In genomic region chr11:67316882-67317364, GRCh38 we compare ENCODE assay signal across 8 cellular contexts. TPM values are rescaled to one million over a fixed set of nuclear protein-coding genes. Genes with fewer than 3 reads are reported as not detected.
DNase-seq lines count a peak whose midpoint lies in the region; ATAC-seq and TF ChIP-seq lines count a peak whose summit lies in the region.

No MANE protein-coding gene starts in this region.

- no peaks in the 10 kb centered on the region for H3K27me3 Mint-ChIP-seq in CD8-positive, alpha-beta T cell (ENCODE audit: low read depth)

- no peaks in the 10 kb centered on the region for H3K9me3 ChIP-seq in CD8-positive, alpha-beta T cell (ENCODE audit: low read length)
- H3K9me3 ChIP-seq in colonic mucosa (no peaks in the 10 kb centered on the region), mesodermal cell (ENCODE audit: control insufficient read depth, low read length) (no peaks in the 10 kb centered on the region)

- peak overlapping the region; percentile 68 for H3K4me3 ChIP-seq in CD8-positive, alpha-beta T cell (ENCODE audit: low read depth, low read length)
- H3K4me3 ChIP-seq in colonic mucosa (peak overlapping the region; percentile 95), mesodermal cell (ENCODE audit: extremely low read depth, insufficient read depth, low read length, poor library complexity, severe bottlenecking) (peak overlapping the region; percentile 67)

- H3K27ac ChIP-seq in CD8-positive, alpha-beta T cell (ENCODE audit: low read depth, low read length), result peak overlapping the region; percentile 63
- H3K27ac ChIP-seq in colonic mucosa, result peak overlapping the region; percentile 78
- H3K27ac ChIP-seq in mesodermal cell (ENCODE audit: low read depth, low read length, severe bottlenecking), result peak overlapping the region; percentile 71

- POLR2A ChIA-PET in CD8-positive, alpha-beta T cell (lab: Charles Lee), result interaction anchor here (0.6 to 3.9 kb wide), 21 partner anchors 12 to 121 kb away, joined by 3 to 37 read pairs (median 7); partner anchors contain the start of genes ANKRD13D, CLCF1, GRK2 and POLD4

- peaks cover 36% of the 10 kb centered on the region for H3K4me1 Mint-ChIP-seq in CD8-positive, alpha-beta T cell (ENCODE audit: low read depth)

- TF ChIP-seq CTCF in CD8-positive, alpha-beta T cell (IDR thresholded peaks at IDR 0.05), result no peak
- no peak for TF ChIP-seq CTCF in colonic mucosa (IDR thresholded peaks at IDR 0.05)

- intact Hi-C loops in CD8-positive, alpha-beta T cell (cut with DNase I, micrococcal nuclease), result loop anchor here (1.0 to 5.0 kb wide), 10 partner anchors 14 to 1985 kb away; partner anchors contain the start of genes ANKRD13D (in 2 of the 2), GRK2 (in 2 of the 2), DPF2 (in 1 of the 2) and POLD4 (in 1 of the 2)
- intact Hi-C loops in colonic mucosa (cut with DNase I), result loop anchor here (2.0 to 10.0 kb wide), 2 partner anchors 54 to 232 kb away; no protein-coding TSS in a partner anchor

- 1% methylated on average over 10 to 18 of the region's 20 CpGs for WGBS in mesodermal cell (ENCODE audit: insufficient coverage in 2 of 2), 2 experiments

- H3K4me3 Mint-ChIP-seq in CD8-positive, alpha-beta T cell, result peak overlapping the region; percentile 97

- H3K4me1 ChIP-seq in CD8-positive, alpha-beta T cell (ENCODE audit: insufficient read depth, low read length), result peaks cover 27% of the 10 kb centered on the region
- H3K4me1 ChIP-seq in colonic mucosa (no peaks in the 10 kb centered on the region), mesodermal cell (ENCODE audit: control insufficient read depth, insufficient read depth, low read length, poor library complexity, severe bottlenecking) (peaks cover 3% of the 10 kb centered on the region)

- peaks cover 4% of the 10 kb centered on the region for H3K36me3 Mint-ChIP-seq in CD8-positive, alpha-beta T cell

- CTCF ChIA-PET in CD8-positive, alpha-beta T cell (lab: Charles Lee), result interaction anchor here (0.7 to 11.0 kb wide), 26 partner anchors 9 to 198 kb away, joined by 3 to 144 read pairs (median 8); partner anchors contain the start of genes GRK2, POLD4 and SSH3

- DNase-seq in CD8-positive, alpha-beta T cell, result no peak
- peak; percentile 26 for DNase-seq in NCI-H460 (ENCODE audit: extremely low read depth, low read depth)
- DNase-seq in colonic mucosa, result no peak
- DNase-seq in globus pallidus (ENCODE audit: low spot score), result no peak
- no peak for DNase-seq in iPS-NIHi11 (ENCODE audit: low spot score)
- DNase-seq in mesenteric fat pad (ENCODE audit: low spot score), result no peak

- H3K36me3 ChIP-seq in CD8-positive, alpha-beta T cell (ENCODE audit: insufficient read depth, low read length), result no peaks in the 10 kb centered on the region
- no peaks in the 10 kb centered on the region for H3K36me3 ChIP-seq in colonic mucosa
- H3K36me3 ChIP-seq in mesodermal cell (ENCODE audit: control insufficient read depth, insufficient read depth, low read length), result no peaks in the 10 kb centered on the region

- no peak for ATAC-seq in CD8-positive, alpha-beta T cell
- peak; percentile 14 for ATAC-seq in GM21423 (IDR thresholded peaks at IDR 0.05; ENCODE audit: unreplicated experiment)

- H3K9ac ChIP-seq in colonic mucosa (ENCODE audit: low read depth in 2 of 2, low read length in 2 of 2), result peak overlapping the region; percentile 53 to 95

- peak overlapping the region; percentile 94 for H3K27ac Mint-ChIP-seq in CD8-positive, alpha-beta T cell

- H3K9me3 Mint-ChIP-seq in CD8-positive, alpha-beta T cell, result no peaks in the 10 kb centered on the region

- no peaks in the 10 kb centered on the region for H3K27me3 ChIP-seq in CD8-positive, alpha-beta T cell (ENCODE audit: insufficient read depth, low read length)
- no peaks in the 10 kb centered on the region for H3K27me3 ChIP-seq in colonic mucosa

RNA-seq across cellular contexts. Expression of gene SSH3, which starts 13.6 kb away (rescaled TPM):
- total RNA-seq in CD8-positive, alpha-beta T cell, result 1 to 10 TPM; 5.9 to 9.9 TPM
- total RNA-seq in NCI-H460 (2014; rRNA removed; shearing (Covaris generic)), result 5.0 and 8.6 TPM in 2 replicates
- 55.0 and 71.8 TPM in 2 replicates for polyA plus RNA-seq in NCI-H460 (2014; cell fraction: nucleus; rRNA removed)
- total RNA-seq in colonic mucosa (10 to 100 TPM; 69.7 to 81.7 TPM), mesenteric fat pad (19.9 TPM)
- 23.4 TPM for polyA plus RNA-seq in mesodermal cell (2013, experiment 1 of 2)
- polyA plus RNA-seq in mesodermal cell (2013, experiment 2 of 2), result 15.9 TPM

RNA-seq across cellular contexts. Expression of gene ANKRD13D, which starts 27.8 kb away (rescaled TPM):
- 100 to 1,000 TPM; 152 TPM for total RNA-seq in CD8-positive, alpha-beta T cell
- 14.3 and 21.2 TPM in 2 replicates for total RNA-seq in NCI-H460 (2014; rRNA removed; shearing (Covaris generic))
- polyA plus RNA-seq in NCI-H460 (2014; cell fraction: nucleus; rRNA removed), result 82.4 and 84.6 TPM in 2 replicates
- total RNA-seq in colonic mucosa (10 to 100 TPM; 18.8 to 39.5 TPM), mesenteric fat pad (42.5 TPM)
- 31.7 TPM for polyA plus RNA-seq in mesodermal cell (2013, experiment 1 of 2)
- polyA plus RNA-seq in mesodermal cell (2013, experiment 2 of 2), result 24.3 TPM

RNA-seq across cellular contexts. Expression of gene POLD4, which starts 36.4 kb away (rescaled TPM):
- 10 to 100 TPM; 32.4 to 41.9 TPM for total RNA-seq in CD8-positive, alpha-beta T cell
- total RNA-seq in NCI-H460 (2014; rRNA removed; shearing (Covaris generic)), result 62.8 and 75.5 TPM in 2 replicates
- 91.6 and 132 TPM in 2 replicates for polyA plus RNA-seq in NCI-H460 (2014; cell fraction: nucleus; rRNA removed)
- total RNA-seq in colonic mucosa (100 to 1,000 TPM; 186 to 203 TPM), mesenteric fat pad (72.9 TPM)
- 67.2 TPM for polyA plus RNA-seq in mesodermal cell (2013, experiment 1 of 2)
- 56.7 TPM for polyA plus RNA-seq in mesodermal cell (2013, experiment 2 of 2)

RNA-seq across cellular contexts. Expression of gene GRK2, which starts 50.6 kb away (rescaled TPM):
- total RNA-seq in CD8-positive, alpha-beta T cell, result 100 to 1,000 TPM; 356 to 371 TPM
- total RNA-seq in NCI-H460 (2014; rRNA removed; shearing (Covaris generic)), result 39.2 and 40.7 TPM in 2 replicates
- 80.1 and 123 TPM in 2 replicates for polyA plus RNA-seq in NCI-H460 (2014; cell fraction: nucleus; rRNA removed)
- 100 to 1,000 TPM; 108 to 137 TPM for total RNA-seq in colonic mucosa
- 46.3 TPM for polyA plus RNA-seq in mesodermal cell (2013, experiment 1 of 2)
- 36.4 TPM for polyA plus RNA-seq in mesodermal cell (2013, experiment 2 of 2)
- total RNA-seq in mesenteric fat pad, result 60.2 TPM

RNA-seq across cellular contexts. Expression of gene CLCF1, which starts 56.5 kb away (rescaled TPM):
- 1 to 10 TPM; 7.1 to 7.8 TPM for total RNA-seq in CD8-positive, alpha-beta T cell
- total RNA-seq in NCI-H460 (2014; rRNA removed; shearing (Covaris generic)), result 4.9 and 5.3 TPM in 2 replicates
- 21.2 TPM in 2 replicates for polyA plus RNA-seq in NCI-H460 (2014; cell fraction: nucleus; rRNA removed)
- total RNA-seq in colonic mucosa (1 to 10 TPM; 1.7 to 4.0 TPM), mesenteric fat pad (7.7 TPM)
- 5.1 TPM for polyA plus RNA-seq in mesodermal cell (2013, experiment 1 of 2)
- polyA plus RNA-seq in mesodermal cell (2013, experiment 2 of 2), result 4.8 TPM
